Comparison of ENCODE assay signal across 24 cellular contexts in genomic region chr22:25815561-25815960, GRCh38.
DNase-seq lines count a peak whose midpoint lies in the region; FAIRE-seq and TF ChIP-seq lines count a peak whose summit lies in the region.
"Had no signal": no experiment of that assay in that cellular context is flagged by ENCODE, and none has a peak within 500 bp of the region (broad histone marks: within the 10 kb centered on the region; RNA-seq: fewer than 3 reads in every experiment).

No MANE protein-coding gene starts in this region.

- peak; percentile 7 for FAIRE-seq in bronchial epithelial cell (lab: Jason Lieb, UNC)
- FAIRE-seq in GM12891 (lab: Jason Lieb, UNC) = no peak
- FAIRE-seq: A204.1, GM12892, GM18507 had no signal

- intact Hi-C loops in activated T-helper 1 cell treated with anti-CD3 and anti-CD28 coated beads, Interleukin-12 subunit alpha, Interleukin-12 subunit beta, Interleukin-2, Interleukin-4 antibody, amounts not matched to agents 30 ng/mL and 10 ng/mL and 1 ng/mL, durations not matched to agents 14 hours and 24 hours and 36 hours (cut with micrococcal nuclease) = no loop called here

- H3K36me3 ChIP-seq in bronchial epithelial cell (ENCODE audit: control insufficient read depth, insufficient read depth, low read length) = no peaks in the 10 kb centered on the region
- H3K36me3 ChIP-seq: BE2C, BLaER1 had no signal

- H3K27ac Mint-ChIP-seq in IgD-negative memory B cell = peak overlapping the region in 2 of 3 donors; percentile 31 to 46
- no peak overlapping the region for H3K27ac Mint-ChIP-seq in activated T-helper 1 cell treated with anti-CD3 and anti-CD28 coated beads, Interleukin-12 subunit alpha, Interleukin-12 subunit beta, Interleukin-2, Interleukin-4 antibody, amounts not matched to agents 30 ng/mL and 10 ng/mL and 1 ng/mL, durations not matched to agents 14 hours and 24 hours and 36 hours
- H3K27ac Mint-ChIP-seq: CD14-positive monocyte; CD4-positive, alpha-beta memory T cell; CD4-positive, CD25-positive, alpha-beta regulatory T cell; CD8-positive, alpha-beta memory T cell had no signal

- no peaks in the 10 kb centered on the region for H3K9me3 Mint-ChIP-seq in IgD-negative memory B cell
- peaks cover 4% of the 10 kb centered on the region for H3K9me3 Mint-ChIP-seq in activated T-helper 1 cell treated with anti-CD3 and anti-CD28 coated beads, Interleukin-12 subunit alpha, Interleukin-12 subunit beta, Interleukin-2, Interleukin-4 antibody, amounts not matched to agents 30 ng/mL and 10 ng/mL and 1 ng/mL, durations not matched to agents 14 hours and 24 hours and 36 hours

- H3K4me3 Mint-ChIP-seq in IgD-negative memory B cell = no peak overlapping the region
- H3K4me3 Mint-ChIP-seq in activated T-helper 1 cell treated with anti-CD3 and anti-CD28 coated beads, Interleukin-12 subunit alpha, Interleukin-12 subunit beta, Interleukin-2, Interleukin-4 antibody, amounts not matched to agents 30 ng/mL and 10 ng/mL and 1 ng/mL, durations not matched to agents 14 hours and 24 hours and 36 hours = no peak overlapping the region
- H3K4me3 Mint-ChIP-seq: CD14-positive monocyte; CD4-positive, alpha-beta memory T cell; CD4-positive, CD25-positive, alpha-beta regulatory T cell; CD8-positive, alpha-beta memory T cell had no signal

- H3K4me1 Mint-ChIP-seq in IgD-negative memory B cell = no peaks in the 10 kb centered on the region
- H3K4me1 Mint-ChIP-seq in activated T-helper 1 cell treated with anti-CD3 and anti-CD28 coated beads, Interleukin-12 subunit alpha, Interleukin-12 subunit beta, Interleukin-2, Interleukin-4 antibody, amounts not matched to agents 30 ng/mL and 10 ng/mL and 1 ng/mL, durations not matched to agents 14 hours and 24 hours and 36 hours (ENCODE audit: low read depth) = no peaks in the 10 kb centered on the region
- H3K4me1 Mint-ChIP-seq: CD14-positive monocyte; CD4-positive, alpha-beta memory T cell; CD4-positive, CD25-positive, alpha-beta regulatory T cell; CD8-positive, alpha-beta memory T cell had no signal

- TF ChIP-seq CTCF in bronchial epithelial cell (IDR thresholded peaks at IDR 0.05; ENCODE audit: insufficient read depth, low read length, severe bottlenecking) = no peak

- no peaks in the 10 kb centered on the region for H3K27me3 ChIP-seq in bronchial epithelial cell (ENCODE audit: control insufficient read depth, insufficient read depth, low read length)
- H3K27me3 ChIP-seq: BE2C, BLaER1 had no signal

- peaks cover 21% of the 10 kb centered on the region for H3K27me3 Mint-ChIP-seq in IgD-negative memory B cell
- H3K27me3 Mint-ChIP-seq in activated T-helper 1 cell treated with anti-CD3 and anti-CD28 coated beads, Interleukin-12 subunit alpha, Interleukin-12 subunit beta, Interleukin-2, Interleukin-4 antibody, amounts not matched to agents 30 ng/mL and 10 ng/mL and 1 ng/mL, durations not matched to agents 14 hours and 24 hours and 36 hours (ENCODE audit: insufficient read depth) = peaks cover 14% of the 10 kb centered on the region

- H3K4me3 ChIP-seq in bronchial epithelial cell (ENCODE audit: low read depth, low read length) = no peak overlapping the region
- H3K4me3 ChIP-seq: BLaER1 had no signal

- TF ChIP-seq POLR2A in GM12891 (IDR thresholded peaks at IDR 0.05; ENCODE audit: low read depth, low read length) = no peak

- H3K36me3 Mint-ChIP-seq in IgD-negative memory B cell = no peaks in the 10 kb centered on the region
- H3K36me3 Mint-ChIP-seq in activated T-helper 1 cell treated with anti-CD3 and anti-CD28 coated beads, Interleukin-12 subunit alpha, Interleukin-12 subunit beta, Interleukin-2, Interleukin-4 antibody, amounts not matched to agents 30 ng/mL and 10 ng/mL and 1 ng/mL, durations not matched to agents 14 hours and 24 hours and 36 hours (ENCODE audit: low read depth) = peaks cover 4% of the 10 kb centered on the region
- H3K36me3 Mint-ChIP-seq: CD14-positive monocyte; CD4-positive, alpha-beta memory T cell; CD4-positive, CD25-positive, alpha-beta regulatory T cell; CD8-positive, alpha-beta memory T cell had no signal

- DNase-seq in bronchial epithelial cell (ENCODE audit: low read depth) (no peak), GM12891 (ENCODE audit: insufficient read length, low spot score) (no peak)
- no peak for DNase-seq in activated T-helper 1 cell treated with anti-CD3 and anti-CD28 coated beads, Interleukin-12 subunit alpha, Interleukin-12 subunit beta, Interleukin-2, Interleukin-4 antibody, amounts not matched to agents 30 ng/mL and 10 ng/mL and 1 ng/mL, durations not matched to agents 14 hours and 24 hours and 36 hours (ENCODE audit: low spot score)
- DNase-seq in stimulated activated CD4-positive, alpha-beta T cell treated with anti-CD3 and anti-CD28 coated beads, Interleukin-4, amount 100 ng/mL, for 1 hour = no peak
- DNase-seq: 8988T; ACHN; BE2C; CD4-positive, alpha-beta memory T cell; CD4-positive, CD25-positive, alpha-beta regulatory T cell; CD8-positive, alpha-beta memory T cell; COR-L47; DMS 273 treated with DMSO at 0.1 percent for 48 hours; DMS153; DMS53; DMS79; DND-41; EL; GDM1 had no signal

TF ChIP-seq in GM12891, 5 proteins besides CTCF, POLR2A, EP300 and RAD21:
- TF ChIP-seq POLR2AphosphoS5 (IDR thresholded peaks at IDR 0.05; ENCODE audit: low read depth, low read length) (no peak), SPI1 (IDR thresholded peaks at IDR 0.05; ENCODE audit: low read depth, low read length) (no peak), TAF1 (IDR thresholded peaks at IDR 0.05; ENCODE audit: low read depth, low read length) (no peak), PAX5 (IDR thresholded peaks at IDR 0.05; ENCODE audit: insufficient read depth, low read length, severe bottlenecking) (no peak), POU2F2 (IDR thresholded peaks at IDR 0.05; ENCODE audit: low read depth, low read length) (no peak)
